ENCODE assay signal across 23 cellular contexts in genomic region chr7:68015098-68015497, GRCh38.
"Had no signal": no experiment of that assay in that cellular context is flagged by ENCODE, and none has a peak within 500 bp of the region (broad histone marks: within the 10 kb centered on the region; RNA-seq: fewer than 3 reads in every experiment).

No MANE protein-coding gene starts in this region.

- H3K36me3 ChIP-seq: neutrophil, pancreas, sigmoid colon, stomach, thyroid gland, vagina had no signal

- H3K9me3 ChIP-seq: neutrophil, pancreas, thyroid gland, vagina had no signal

- H3K4me3 ChIP-seq: lung, mucosa of descending colon, pancreas, sigmoid colon, stomach, thyroid gland, vagina had no signal

- H3K4me1 Mint-ChIP-seq: memory B cell; naive B cell; stimulated activated effector memory CD8-positive, alpha-beta T cell treated with anti-CD3 and anti-CD28 coated beads, Interleukin-12 subunit alpha, Interleukin-12 subunit beta, amount 100 ng/mL, for 72 hours had no signal

- H3K4me3 Mint-ChIP-seq: effector memory CD8-positive, alpha-beta T cell; memory B cell; mesothelial cell of epicardium; naive B cell; natural killer cell treated with Interleukin-12 subunit alpha and Interleukin-12 subunit beta and Interleukin-15 and Interleukin-18, amount 100 ng/mL, for 72 hours; neural crest cell; stimulated activated effector memory CD8-positive, alpha-beta T cell treated with anti-CD3 and anti-CD28 coated beads, Interleukin-12 subunit alpha, Interleukin-12 subunit beta, amount 100 ng/mL, for 72 hours had no signal

- DNase-seq: cortex of kidney; effector memory CD8-positive, alpha-beta T cell; hypothalamus; kidney; mucosa of descending colon; naive B cell; pancreas; sigmoid colon; stimulated activated CD4-positive, alpha-beta T cell treated with anti-CD3 and anti-CD28 coated beads, Interleukin-2, amount 100 ng/mL, for 24 hours; stimulated activated CD4-positive, alpha-beta T cell treated with anti-CD3 and anti-CD28 coated beads, Interleukin-4, amount 100 ng/mL, for 24 hours; stimulated activated naive CD4-positive, alpha-beta T cell treated with Interleukin-2 at 50 U/mL for 16 hours; stomach; thyroid gland; trophoblast cell had no signal

- H3K27me3 Mint-ChIP-seq: effector memory CD8-positive, alpha-beta T cell; naive B cell; natural killer cell treated with Interleukin-12 subunit alpha and Interleukin-12 subunit beta and Interleukin-15 and Interleukin-18, amount 100 ng/mL, for 72 hours had no signal

- H3K36me3 Mint-ChIP-seq: memory B cell; mesothelial cell of epicardium; stimulated activated effector memory CD8-positive, alpha-beta T cell treated with anti-CD3 and anti-CD28 coated beads, Interleukin-12 subunit alpha, Interleukin-12 subunit beta, amount 100 ng/mL, for 72 hours had no signal

- H3K4me1 ChIP-seq: pancreas, sigmoid colon, stomach, thyroid gland, vagina had no signal

- H3K27me3 ChIP-seq: neutrophil, pancreas, sigmoid colon, stomach, thyroid gland, vagina had no signal

- H3K27ac Mint-ChIP-seq: effector memory CD8-positive, alpha-beta T cell; memory B cell; mesothelial cell of epicardium; naive B cell; natural killer cell treated with Interleukin-12 subunit alpha and Interleukin-12 subunit beta and Interleukin-15 and Interleukin-18, amount 100 ng/mL, for 72 hours; stimulated activated effector memory CD8-positive, alpha-beta T cell treated with anti-CD3 and anti-CD28 coated beads, Interleukin-12 subunit alpha, Interleukin-12 subunit beta, amount 100 ng/mL, for 72 hours had no signal

- ATAC-seq: effector memory CD8-positive, alpha-beta T cell; left lobe of liver; mucosa of descending colon; natural killer cell treated with Interleukin-12 subunit alpha and Interleukin-12 subunit beta and Interleukin-15 and Interleukin-18, amount 100 ng/mL, for 72 hours; pancreas; stimulated activated effector memory CD8-positive, alpha-beta T cell treated with anti-CD3 and anti-CD28 coated beads, Interleukin-12 subunit alpha, Interleukin-12 subunit beta, amount 100 ng/mL, for 72 hours had no signal

- H3K27ac ChIP-seq: neutrophil, pancreas, sigmoid colon, stomach, thyroid gland, vagina had no signal
